In the genomic region with DNA sequence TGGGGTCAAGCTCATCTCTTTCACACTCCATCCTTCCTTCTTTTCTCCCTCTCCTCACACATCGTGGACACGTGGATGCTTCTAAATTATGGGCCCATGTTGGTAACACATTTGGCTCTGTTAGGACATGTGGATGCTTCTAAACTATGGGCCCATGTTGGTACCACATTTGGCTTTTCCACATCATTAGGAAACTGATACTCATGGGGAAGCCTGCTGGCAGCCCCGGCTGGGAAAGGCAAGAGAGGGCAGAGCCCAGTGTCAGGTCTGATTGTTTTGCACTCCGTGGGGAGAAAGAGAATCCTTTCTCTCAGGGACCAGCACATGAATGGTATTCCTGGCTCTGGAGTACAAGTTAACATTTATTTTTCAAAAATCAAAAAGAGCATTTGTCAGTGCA, we compare ENCODE assay signal across 15 cellular contexts. TPM values are rescaled to one million over a fixed set of nuclear protein-coding genes. Genes with fewer than 3 reads are reported as not detected.
"Had no signal": no experiment of that assay in that cellular context is flagged by ENCODE, and none has a peak within 500 bp of the region (broad histone marks: within the 10 kb centered on the region; RNA-seq: fewer than 3 reads in every experiment).

No MANE protein-coding gene starts in this region.

- H3K27ac ChIP-seq: cardiac muscle cell, right lobe of liver, SK-N-MC had no signal

- H3K27ac Mint-ChIP-seq: activated naive CD4-positive, alpha-beta T cell treated with anti-CD3 and anti-CD28 coated beads, Interleukin-2, amount 10 ng/mL, durations not matched to agents 7 days and 5 days; nephron; stimulated activated effector memory CD8-positive, alpha-beta T cell treated with anti-CD3 and anti-CD28 coated beads, Interleukin-12 subunit alpha, Interleukin-12 subunit beta, amount 100 ng/mL, for 72 hours had no signal

- H3K4me3 ChIP-seq: cardiac muscle cell, right lobe of liver, SK-N-MC had no signal

- H3K36me3 ChIP-seq: cardiac muscle cell, right lobe of liver had no signal

- H3K36me3 Mint-ChIP-seq: activated naive CD4-positive, alpha-beta T cell treated with anti-CD3 and anti-CD28 coated beads, Interleukin-2, amount 10 ng/mL, durations not matched to agents 7 days and 5 days; stimulated activated effector memory CD8-positive, alpha-beta T cell treated with anti-CD3 and anti-CD28 coated beads, Interleukin-12 subunit alpha, Interleukin-12 subunit beta, amount 100 ng/mL, for 72 hours had no signal

- H3K4me1 ChIP-seq: right lobe of liver had no signal

- H3K4me1 Mint-ChIP-seq: activated naive CD4-positive, alpha-beta T cell treated with anti-CD3 and anti-CD28 coated beads, Interleukin-2, amount 10 ng/mL, durations not matched to agents 7 days and 5 days; nephron; stimulated activated effector memory CD8-positive, alpha-beta T cell treated with anti-CD3 and anti-CD28 coated beads, Interleukin-12 subunit alpha, Interleukin-12 subunit beta, amount 100 ng/mL, for 72 hours had no signal

- H3K4me3 Mint-ChIP-seq: activated naive CD4-positive, alpha-beta T cell treated with anti-CD3 and anti-CD28 coated beads, Interleukin-2, amount 10 ng/mL, durations not matched to agents 7 days and 5 days; nephron; stimulated activated effector memory CD8-positive, alpha-beta T cell treated with anti-CD3 and anti-CD28 coated beads, Interleukin-12 subunit alpha, Interleukin-12 subunit beta, amount 100 ng/mL, for 72 hours had no signal

- ATAC-seq: left lobe of liver had no signal

- H3K9me3 ChIP-seq: right lobe of liver had no signal

- H3K27me3 ChIP-seq: cardiac muscle cell, right lobe of liver had no signal

- H3K27me3 Mint-ChIP-seq: activated naive CD4-positive, alpha-beta T cell treated with anti-CD3 and anti-CD28 coated beads, Interleukin-2, amount 10 ng/mL, durations not matched to agents 7 days and 5 days had no signal

- DNase-seq: activated CD4-positive, alpha-beta T cell treated with anti-CD3 and anti-CD28 coated beads for 1 hour; activated CD4-positive, alpha-beta T cell treated with anti-CD3 and anti-CD28 coated beads, Interleukin-2, amount 50 U/mL, for 4 hours; activated naive CD4-positive, alpha-beta T cell treated with anti-CD3 and anti-CD28 coated beads, Interleukin-2, amount 10 ng/mL, durations not matched to agents 7 days and 5 days; mammary epithelial cell; right lobe of liver; stimulated activated CD4-positive, alpha-beta T cell treated with anti-CD3 and anti-CD28 coated beads, Interleukin-2, amount 100 ng/mL, for 24 hours; T-helper 1 cell; T1000 had no signal

- H3K9me3 Mint-ChIP-seq: activated naive CD4-positive, alpha-beta T cell treated with anti-CD3 and anti-CD28 coated beads, Interleukin-2, amount 10 ng/mL, durations not matched to agents 7 days and 5 days; nephron; stimulated activated effector memory CD8-positive, alpha-beta T cell treated with anti-CD3 and anti-CD28 coated beads, Interleukin-12 subunit alpha, Interleukin-12 subunit beta, amount 100 ng/mL, for 72 hours had no signal

RNA-seq across cellular contexts. Expression of a gene that starts 4.0 kb away (rescaled TPM):
- total RNA-seq: left lobe of liver, mammary epithelial cell, osteoblast, right lobe of liver, urinary bladder had no signal
- polyA plus RNA-seq: cardiac muscle cell, mammary epithelial cell had no signal
